ENCODE assay signal across 27 cellular contexts in the genomic region with DNA sequence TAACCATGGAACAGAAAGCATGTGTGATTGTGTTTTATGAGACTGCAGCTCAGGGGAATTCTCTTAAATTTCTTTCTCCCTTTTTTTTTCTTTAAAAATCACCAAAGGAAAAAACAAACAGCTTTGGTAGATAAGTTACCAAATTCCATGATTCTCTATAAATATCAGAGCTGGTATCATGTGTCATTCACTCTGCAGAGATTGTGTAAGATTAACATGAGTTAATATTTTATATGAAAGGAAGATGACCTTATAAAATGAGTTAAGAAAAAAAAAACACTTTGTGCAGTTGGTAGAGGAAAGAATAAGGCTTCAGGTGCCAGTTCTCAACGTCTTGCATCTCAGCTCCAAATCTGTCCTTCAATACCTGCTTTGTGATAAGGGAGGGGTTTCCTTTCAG.
"Had no signal": no experiment of that assay in that cellular context is flagged by ENCODE, and none has a peak within 500 bp of the region (broad histone marks: within the 10 kb centered on the region; RNA-seq: fewer than 3 reads in every experiment).

No MANE protein-coding gene starts in this region.

- H3K9me3 ChIP-seq: neutrophil, pancreas, prostate gland, right lobe of liver, thoracic aorta, thyroid gland, tibial nerve, upper lobe of left lung, vagina had no signal

- H3K27me3 ChIP-seq: neutrophil, pancreas, right lobe of liver, sigmoid colon, stomach, thyroid gland, tibial nerve, upper lobe of left lung, vagina had no signal

- ATAC-seq: natural killer cell treated with Interleukin-12 subunit alpha and Interleukin-12 subunit beta and Interleukin-15 and Interleukin-18, amount 100 ng/mL, for 72 hours; pancreas; right cardiac atrium; right lobe of liver; stimulated activated naive B cell treated with anti-CD40 and anti-IgM and Interleukin-4, amounts not matched to agents 10 μg/mL and 1 μg/mL and 100 μg/mL, for 72 hours had no signal

- H3K27ac Mint-ChIP-seq: natural killer cell treated with Interleukin-12 subunit alpha and Interleukin-12 subunit beta and Interleukin-15 and Interleukin-18, amount 100 ng/mL, for 72 hours; nephron progenitor cell; stimulated activated effector memory CD8-positive, alpha-beta T cell treated with anti-CD3 and anti-CD28 coated beads, Interleukin-12 subunit alpha, Interleukin-12 subunit beta, amount 100 ng/mL, for 72 hours; stimulated activated naive B cell treated with anti-CD40 and anti-IgM and Interleukin-4, amounts not matched to agents 10 μg/mL and 1 μg/mL and 100 μg/mL, for 72 hours; stimulated activated naive CD8-positive, alpha-beta T cell treated with anti-CD3 and anti-CD28 coated beads, Interleukin-15, Interleukin-2, amounts not matched to agents 100 ng/mL and 50 ng/mL, for 24 hours had no signal

- H3K27me3 Mint-ChIP-seq: natural killer cell treated with Interleukin-12 subunit alpha and Interleukin-12 subunit beta and Interleukin-15 and Interleukin-18, amount 100 ng/mL, for 72 hours; stimulated activated naive CD8-positive, alpha-beta T cell treated with anti-CD3 and anti-CD28 coated beads, Interleukin-15, Interleukin-2, amounts not matched to agents 100 ng/mL and 50 ng/mL, for 24 hours had no signal

- H3K36me3 ChIP-seq: neutrophil, pancreas, prostate gland, right lobe of liver, sigmoid colon, stomach, thoracic aorta, thyroid gland, tibial nerve, upper lobe of left lung, vagina had no signal

- H3K4me1 Mint-ChIP-seq: nephron progenitor cell; stimulated activated effector memory CD8-positive, alpha-beta T cell treated with anti-CD3 and anti-CD28 coated beads, Interleukin-12 subunit alpha, Interleukin-12 subunit beta, amount 100 ng/mL, for 72 hours; stimulated activated naive B cell treated with anti-CD40 and anti-IgM and Interleukin-4, amounts not matched to agents 10 μg/mL and 1 μg/mL and 100 μg/mL, for 72 hours had no signal

- H3K36me3 Mint-ChIP-seq: natural killer cell treated with Interleukin-12 subunit alpha and Interleukin-12 subunit beta and Interleukin-15 and Interleukin-18, amount 100 ng/mL, for 72 hours; stimulated activated effector memory CD8-positive, alpha-beta T cell treated with anti-CD3 and anti-CD28 coated beads, Interleukin-12 subunit alpha, Interleukin-12 subunit beta, amount 100 ng/mL, for 72 hours; stimulated activated naive B cell treated with anti-CD40 and anti-IgM and Interleukin-4, amounts not matched to agents 10 μg/mL and 1 μg/mL and 100 μg/mL, for 72 hours had no signal

- H3K4me1 ChIP-seq: pancreas, right lobe of liver, sigmoid colon, stomach, thyroid gland, tibial nerve, vagina had no signal

- H3K27ac ChIP-seq: neutrophil, pancreas, prostate gland, right lobe of liver, sigmoid colon, stomach, thoracic aorta, thyroid gland, tibial nerve, upper lobe of left lung, vagina had no signal

- H3K4me3 Mint-ChIP-seq: natural killer cell treated with Interleukin-12 subunit alpha and Interleukin-12 subunit beta and Interleukin-15 and Interleukin-18, amount 100 ng/mL, for 72 hours; nephron progenitor cell; neural crest cell; stimulated activated effector memory CD8-positive, alpha-beta T cell treated with anti-CD3 and anti-CD28 coated beads, Interleukin-12 subunit alpha, Interleukin-12 subunit beta, amount 100 ng/mL, for 72 hours; stimulated activated naive B cell treated with anti-CD40 and anti-IgM and Interleukin-4, amounts not matched to agents 10 μg/mL and 1 μg/mL and 100 μg/mL, for 72 hours; stimulated activated naive CD8-positive, alpha-beta T cell treated with anti-CD3 and anti-CD28 coated beads, Interleukin-15, Interleukin-2, amounts not matched to agents 100 ng/mL and 50 ng/mL, for 24 hours had no signal

- H3K4me3 ChIP-seq: pancreas, prostate gland, right lobe of liver, sigmoid colon, stomach, thoracic aorta, thyroid gland, tibial nerve, upper lobe of left lung, vagina had no signal

- FAIRE-seq: pancreas, small intestine, urothelium cell line had no signal

- DNase-seq: nephron progenitor cell; nucleus accumbens; pancreas; right cardiac atrium; right lobe of liver; sigmoid colon; small intestine; stimulated activated CD4-positive, alpha-beta T cell treated with anti-CD3 and anti-CD28 coated beads, Interleukin-15, amount 100 ng/mL, for 24 hours; stimulated activated CD4-positive, alpha-beta T cell treated with anti-CD3 and anti-CD28 coated beads, Interleukin-2, amount 100 ng/mL, for 24 hours; stimulated activated CD4-positive, alpha-beta T cell treated with anti-CD3 and anti-CD28 coated beads, Interleukin-2, amount 100 ng/mL, for 48 hours; stimulated activated CD4-positive, alpha-beta T cell treated with anti-CD3 and anti-CD28 coated beads, Interleukin-4, amount 100 ng/mL, for 24 hours; stimulated activated naive B cell treated with anti-CD40 and anti-IgM and Interleukin-4, amounts not matched to agents 10 μg/mL and 1 μg/mL and 100 μg/mL, for 72 hours; stimulated activated naive CD4-positive, alpha-beta T cell treated with Interleukin-2 at 50 U/mL for 16 hours; stomach; thyroid gland; trophoblast cell; upper lobe of left lung had no signal

- H3K9me3 Mint-ChIP-seq: natural killer cell treated with Interleukin-12 subunit alpha and Interleukin-12 subunit beta and Interleukin-15 and Interleukin-18, amount 100 ng/mL, for 72 hours; neural crest cell; stimulated activated effector memory CD8-positive, alpha-beta T cell treated with anti-CD3 and anti-CD28 coated beads, Interleukin-12 subunit alpha, Interleukin-12 subunit beta, amount 100 ng/mL, for 72 hours; stimulated activated naive CD8-positive, alpha-beta T cell treated with anti-CD3 and anti-CD28 coated beads, Interleukin-15, Interleukin-2, amounts not matched to agents 100 ng/mL and 50 ng/mL, for 24 hours had no signal
